In the genomic region with DNA sequence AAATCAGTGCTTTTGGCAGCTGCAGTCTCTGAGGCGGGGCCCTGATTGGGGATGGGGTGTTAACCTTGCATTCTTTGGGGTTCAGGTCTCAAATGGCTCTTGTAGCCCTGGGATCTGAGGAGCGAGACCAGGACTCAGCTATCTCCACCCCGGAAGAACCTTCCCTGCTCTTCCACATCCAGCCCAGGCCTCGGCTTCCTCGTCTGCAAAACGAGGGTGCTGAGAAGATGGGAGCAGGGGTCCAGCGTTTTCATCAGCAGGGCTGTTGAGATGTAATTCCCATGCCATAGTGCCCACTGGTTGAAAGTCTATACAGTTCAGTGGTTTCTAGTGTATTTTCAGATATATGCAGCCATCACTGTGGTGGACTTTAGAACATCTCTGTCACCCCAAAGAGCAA, we compare ENCODE assay signal across 26 cellular contexts. TPM values are rescaled to one million over a fixed set of nuclear protein-coding genes. Genes with fewer than 3 reads are reported as not detected.
"Had no signal": no experiment of that assay in that cellular context is flagged by ENCODE, and none has a peak within 500 bp of the region (broad histone marks: within the 10 kb centered on the region; RNA-seq: fewer than 3 reads in every experiment).

No MANE protein-coding gene starts in this region.

- H3K27me3 Mint-ChIP-seq: stimulated activated memory B cell treated with anti-CD40 and anti-IgM and Interleukin-4, amounts not matched to agents 10 μg/mL and 1 μg/mL and 100 μg/mL, for 72 hours had no signal

- H3K9me3 Mint-ChIP-seq: naive thymus-derived CD4-positive, alpha-beta T cell; nephron progenitor cell; stimulated activated memory B cell treated with anti-CD40 and anti-IgM and Interleukin-4, amounts not matched to agents 10 μg/mL and 1 μg/mL and 100 μg/mL, for 72 hours; stimulated activated naive CD8-positive, alpha-beta T cell treated with anti-CD3 and anti-CD28 coated beads, Interleukin-15, Interleukin-2, amounts not matched to agents 100 ng/mL and 50 ng/mL, for 24 hours had no signal

- H3K4me3 Mint-ChIP-seq: naive thymus-derived CD4-positive, alpha-beta T cell; nephron progenitor cell; stimulated activated memory B cell treated with anti-CD40 and anti-IgM and Interleukin-4, amounts not matched to agents 10 μg/mL and 1 μg/mL and 100 μg/mL, for 72 hours; stimulated activated naive CD8-positive, alpha-beta T cell treated with anti-CD3 and anti-CD28 coated beads, Interleukin-15, Interleukin-2, amounts not matched to agents 100 ng/mL and 50 ng/mL, for 24 hours had no signal

- H3K27ac Mint-ChIP-seq: naive thymus-derived CD4-positive, alpha-beta T cell; nephron progenitor cell; stimulated activated memory B cell treated with anti-CD40 and anti-IgM and Interleukin-4, amounts not matched to agents 10 μg/mL and 1 μg/mL and 100 μg/mL, for 72 hours; stimulated activated naive CD8-positive, alpha-beta T cell treated with anti-CD3 and anti-CD28 coated beads, Interleukin-15, Interleukin-2, amounts not matched to agents 100 ng/mL and 50 ng/mL, for 24 hours had no signal

- H3K36me3 Mint-ChIP-seq: naive thymus-derived CD4-positive, alpha-beta T cell; stimulated activated memory B cell treated with anti-CD40 and anti-IgM and Interleukin-4, amounts not matched to agents 10 μg/mL and 1 μg/mL and 100 μg/mL, for 72 hours had no signal

- FAIRE-seq: endometrium, frontal cortex, islet of Langerhans had no signal

- H3K9me3 ChIP-seq: colonic mucosa, heart left ventricle, spleen, thoracic aorta, transverse colon had no signal

- H3K4me3 ChIP-seq: colonic mucosa, heart left ventricle, spleen, thoracic aorta, transverse colon had no signal

- DNase-seq: colonic mucosa; effector CD4-positive, alpha-beta T cell; heart left ventricle; hippocampal formation; mammary epithelial cell; naive thymus-derived CD4-positive, alpha-beta T cell; nephron progenitor cell; right cardiac atrium; spleen; stimulated activated CD4-positive, alpha-beta T cell treated with anti-CD3 and anti-CD28 coated beads, Interleukin-15, amount 100 ng/mL, for 24 hours; stimulated activated CD4-positive, alpha-beta T cell treated with anti-CD3 and anti-CD28 coated beads, Interleukin-1b, Interleukin-23, amount 100 ng/mL, for 48 hours; stimulated activated CD4-positive, alpha-beta T cell treated with anti-CD3 and anti-CD28 coated beads, Interleukin-4, amount 100 ng/mL, for 24 hours; transverse colon had no signal

- H3K36me3 ChIP-seq: colonic mucosa, heart left ventricle, spleen, thoracic aorta, transverse colon had no signal

- H3K27me3 ChIP-seq: colonic mucosa, transverse colon had no signal

- H3K27ac ChIP-seq: colonic mucosa, heart left ventricle, spleen, thoracic aorta, transverse colon had no signal

- ATAC-seq: heart left ventricle; left lobe of liver; naive thymus-derived CD4-positive, alpha-beta T cell; right cardiac atrium; stimulated activated memory B cell treated with anti-CD40 and anti-IgM and Interleukin-4, amounts not matched to agents 10 μg/mL and 1 μg/mL and 100 μg/mL, for 72 hours had no signal

- H3K4me1 Mint-ChIP-seq: naive thymus-derived CD4-positive, alpha-beta T cell; nephron progenitor cell; stimulated activated memory B cell treated with anti-CD40 and anti-IgM and Interleukin-4, amounts not matched to agents 10 μg/mL and 1 μg/mL and 100 μg/mL, for 72 hours had no signal

- H3K4me1 ChIP-seq: colonic mucosa, heart left ventricle, spleen, transverse colon had no signal

RNA-seq across cellular contexts. Expression of a gene that starts 34.7 kb away (rescaled TPM):
- total RNA-seq: dermis microvascular lymphatic vessel endothelial cell, esophagus mucosa, fibroblast of lung, glomerular endothelial cell, left lobe of liver, lower leg skin, mammary epithelial cell, skeletal muscle tissue had no signal
- polyA plus RNA-seq: fibroblast of lung, mammary epithelial cell had no signal
